In genomic region chr14:66405158-66405557, GRCh38 we compare ENCODE assay signal across 1 cellular context.
TF ChIP-seq lines count a peak whose summit lies in the region.

No MANE protein-coding gene starts in this region.

TF ChIP-seq in GM23338, 12 proteins besides CTCF, POLR2A, EP300 and RAD21 (continued from another document):
- no peak for TF ChIP-seq EZH2 (IDR thresholded peaks at IDR 0.05; ENCODE audit: low read depth, unreplicated experiment)
- TF ChIP-seq CREB1 (CRISPR knock-in tag; IDR thresholded peaks at IDR 0.05; ENCODE audit: low read depth) = no peak
- TF ChIP-seq ZNF462 (CRISPR knock-in tag; IDR thresholded peaks at IDR 0.05) = no peak
